In genomic region chr1:235952950-235953615, GRCh38 we compare ENCODE assay signal across 10 cellular contexts.
A peak's percentile ranks its signal among the peaks of the same experiment; 100 is the strongest.
DNase-seq lines count a peak whose midpoint lies in the region; ATAC-seq and TF ChIP-seq lines count a peak whose summit lies in the region.
"Had no signal": no experiment of that assay in that cellular context is flagged by ENCODE, and none has a peak within 500 bp of the region (broad histone marks: within the 10 kb centered on the region; RNA-seq: fewer than 3 reads in every experiment).

No MANE protein-coding gene starts in this region.

- no peaks in the 10 kb centered on the region for H4K20me1 ChIP-seq in PC-3 (ENCODE audit: low read length)

- no peak for TF ChIP-seq CTCF in PC-3 (conservative IDR thresholded peaks at IDR 0.05; ENCODE audit: low read depth, low read length)
- TF ChIP-seq CTCF in natural killer cell (IDR thresholded peaks at IDR 0.05): no peak
- TF ChIP-seq CTCF in right atrium auricular region (IDR thresholded peaks at IDR 0.05): no peak

- H3K27me3 ChIP-seq in PC-3 (ENCODE audit: low read length) (no peaks in the 10 kb centered on the region), right atrium auricular region (no peaks in the 10 kb centered on the region)

- no peak overlapping the region for H3K4me3 Mint-ChIP-seq in natural killer cell

- no peaks in the 10 kb centered on the region for H3K36me3 Mint-ChIP-seq in natural killer cell

- H3K36me3 ChIP-seq in PC-3 (ENCODE audit: low read depth, low read length) (no peaks in the 10 kb centered on the region), right atrium auricular region (no peaks in the 10 kb centered on the region)

- H3K9me3 Mint-ChIP-seq in natural killer cell: no peaks in the 10 kb centered on the region
- H3K9me3 Mint-ChIP-seq: central memory CD8-positive, alpha-beta T cell had no signal

- no peak overlapping the region for H3K9ac ChIP-seq in PC-3 (ENCODE audit: low read length)

- H3K4me1 ChIP-seq in PC-3 (ENCODE audit: insufficient read depth, low read length): peaks cover 15% of the 10 kb centered on the region
- no peaks in the 10 kb centered on the region for H3K4me1 ChIP-seq in right atrium auricular region

- peak overlapping the region; percentile 47 for H3K27ac ChIP-seq in PC-3 (ENCODE audit: low read length)
- H3K27ac ChIP-seq in right atrium auricular region: no peak overlapping the region

- H3K4me3 ChIP-seq in PC-3 (ENCODE audit: low read length) (no peak overlapping the region), right atrium auricular region (no peak overlapping the region)

- ATAC-seq in GM18519 (IDR thresholded peaks at IDR 0.05; ENCODE audit: low FRiP score, unreplicated experiment) (peak; percentile 35), HG02571 (IDR thresholded peaks at IDR 0.05; ENCODE audit: unreplicated experiment) (peak; percentile 47), PC-3 (peak; percentile 29; the same call in 1 of the 2 replicates), natural killer cell (peak in 2 of 3 donors; percentile 27 to 36)
- ATAC-seq: left colon had no signal

- no peak overlapping the region for H3K4me2 ChIP-seq in PC-3 (ENCODE audit: low read length)

- H3F3A ChIP-seq in PC-3 (ENCODE audit: low read length, unreplicated experiment): no peaks in the 10 kb centered on the region

- intact Hi-C loops in PC-3 (cut with micrococcal nuclease) (no loop called here), natural killer cell (cut with micrococcal nuclease) (no loop called here)

- H3K9me2 ChIP-seq in PC-3 (replicated peaks; ENCODE audit: low read length): no peaks in the 10 kb centered on the region

- POLR2A ChIA-PET in PC-3 (lab: Charles Lee; ENCODE audit: unreplicated experiment): no interaction called here

- H3K27ac Mint-ChIP-seq in natural killer cell: peak overlapping the region in 1 of 2 donors; percentile 76

- H3K27me3 Mint-ChIP-seq in natural killer cell (ENCODE audit: low read depth in 2 of 2): no peaks in the 10 kb centered on the region
- H3K27me3 Mint-ChIP-seq: central memory CD8-positive, alpha-beta T cell had no signal

- DNase-seq in PC-3 (peak; percentile 50), natural killer cell (no peak), right atrium auricular region (ENCODE audit: low spot score) (no peak), NCI-H69 (lab: John Stamatoyannopoulos, UW) (no peak), HCEC 1CT (no peak), NCI-H82 treated with DMSO at 0.1 percent for 48 hours (lab: John Stamatoyannopoulos, UW; ENCODE audit: unreplicated experiment) (no peak)
- DNase-seq: left colon had no signal

- H3K9me3 ChIP-seq in PC-3 (ENCODE audit: low read length) (no peaks in the 10 kb centered on the region), right atrium auricular region (no peaks in the 10 kb centered on the region)

- H2AFZ ChIP-seq in PC-3 (ENCODE audit: low read length): no peak overlapping the region

- no TSS peak for BruUV-seq in PC-3 (replicated peaks; lab: Mats Ljungman, UMichigan)

- peaks cover 32 to 42% of the 10 kb centered on the region in 2 donors for H3K4me1 Mint-ChIP-seq in natural killer cell

- CTCF ChIA-PET in PC-3 (lab: Charles Lee): no interaction called here

- no peaks in the 10 kb centered on the region for H3K79me2 ChIP-seq in PC-3 (ENCODE audit: low read length)
